In the genomic region with DNA sequence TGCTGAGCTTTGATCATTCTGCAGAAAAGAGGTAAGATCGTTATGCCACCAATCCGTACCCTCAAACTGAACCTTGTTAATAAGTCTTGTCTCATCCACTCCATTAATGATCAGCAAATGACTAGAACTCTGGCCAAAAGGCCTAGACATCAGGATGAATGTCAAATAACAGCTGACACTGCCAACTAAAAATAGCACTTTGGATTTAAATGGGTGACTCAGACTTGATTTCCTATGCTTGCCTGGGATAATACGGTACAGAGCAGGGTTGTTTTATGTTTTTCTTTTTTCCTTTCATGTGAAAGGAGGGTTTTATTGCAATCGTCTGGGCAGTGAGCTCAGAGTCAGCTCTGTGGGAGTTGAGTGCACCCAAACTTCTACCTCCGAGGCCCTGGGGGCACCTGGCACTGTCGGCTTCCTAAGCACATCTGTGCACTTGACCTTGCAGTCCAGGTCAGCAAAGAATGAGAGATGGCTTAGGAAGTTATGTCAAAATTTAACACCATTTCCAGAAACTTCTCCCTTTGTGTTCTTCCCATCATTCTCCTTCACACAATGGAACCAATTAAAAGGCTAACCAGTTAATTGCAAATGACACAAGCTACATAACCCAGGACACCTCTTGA, we compare ENCODE assay signal across 11 cellular contexts.
DNase-seq lines count a peak whose midpoint lies in the region; ATAC-seq and TF ChIP-seq lines count a peak whose summit lies in the region.
"Had no signal": no experiment of that assay in that cellular context is flagged by ENCODE, and none has a peak within 500 bp of the region (broad histone marks: within the 10 kb centered on the region; RNA-seq: fewer than 3 reads in every experiment).

No MANE protein-coding gene starts in this region.

- no peak overlapping the region for H4K8ac ChIP-seq in mesenchymal stem cell (ENCODE audit: low read length)

- H3K14ac ChIP-seq in mesenchymal stem cell (ENCODE audit: low read length in 2 of 2), result no peak overlapping the region

- peak overlapping the region; percentile 14 to 88 for H3K18ac ChIP-seq in mesenchymal stem cell (ENCODE audit: low read depth in 1 of 2, low read length in 2 of 2)

- H3K4me3 ChIP-seq in AG04449 (ENCODE audit: low read depth, low read length) (no peak overlapping the region), epithelial cell of proximal tubule (ENCODE audit: low read depth, low read length) (no peak overlapping the region), mesenchymal stem cell (ENCODE audit: insufficient read depth in 1 of 2, low read depth in 1 of 2, low read length in 2 of 2) (no peak overlapping the region), spleen (no peak overlapping the region)
- H3K4me3 ChIP-seq: SJSA1 had no signal

- peak; percentile 23 for DNase-seq in AG04449 (ENCODE audit: low read depth, low spot score)
- DNase-seq in NCI-H446 treated with DMSO at 0.1 percent for 48 hours (lab: John Stamatoyannopoulos, UW), result peak; percentile 40
- DNase-seq in epithelial cell of proximal tubule (ENCODE audit: low read depth), result peak; percentile 100
- DNase-seq in mesenchymal stem cell, result peak; percentile 85
- no peak for DNase-seq in H4 (ENCODE audit: low spot score)
- no peak for DNase-seq in central memory CD4-positive, alpha-beta T cell
- no peak for DNase-seq in spleen
- DNase-seq: CD8-positive, alpha-beta T cell; effector CD8-positive, alpha-beta T cell had no signal

- H3K9ac ChIP-seq in mesenchymal stem cell (ENCODE audit: low read length), result no peak overlapping the region

- no peak overlapping the region for H2BK12ac ChIP-seq in mesenchymal stem cell (ENCODE audit: low read length in 2 of 2)

- WGBS in mesenchymal stem cell, result 39% methylated on average over 6 of the region's 6 CpGs
- 55 to 78% (median 74%) methylated on average over 6 of the region's 6 CpGs for WGBS in spleen, 5 donors

- peak overlapping the region; percentile 30 for H3K4me2 ChIP-seq in mesenchymal stem cell (ENCODE audit: low read length, poor library complexity, severe bottlenecking)

- intact Hi-C loops in spleen (cut with DNase I; ENCODE audit: low total_unique reads), result no loop called here

- no peak overlapping the region for H2BK15ac ChIP-seq in mesenchymal stem cell (ENCODE audit: low read depth, poor library complexity, severe bottlenecking)

- no peak for ATAC-seq in HG03378 (IDR thresholded peaks at IDR 0.05; ENCODE audit: unreplicated experiment)
- ATAC-seq: CD8-positive, alpha-beta T cell had no signal

- CTCF ChIA-PET in AG04449 (lab: Yijun Ruan, JAX), result interaction anchor here (1.2 to 2.1 kb wide), 3 partner anchors 38 to 424 kb away, joined by 3 to 6 read pairs (median 4); no protein-coding TSS in a partner anchor

- peak overlapping the region; percentile 36 for H2BK120ac ChIP-seq in mesenchymal stem cell (ENCODE audit: low read depth, low read length)

- no peak overlapping the region for H4K91ac ChIP-seq in mesenchymal stem cell (ENCODE audit: low read length)

- H3K9me3 ChIP-seq in mesenchymal stem cell (ENCODE audit: control insufficient read depth, low read length) (no peaks in the 10 kb centered on the region), spleen (no peaks in the 10 kb centered on the region)
- H3K9me3 ChIP-seq: SJSA1 had no signal

- H3K36me3 ChIP-seq in mesenchymal stem cell (ENCODE audit: control insufficient read depth in 1 of 2, insufficient read depth in 2 of 2, low read depth in 1 of 2, low read length in 2 of 2), result no peaks in the 10 kb centered on the region
- H3K36me3 ChIP-seq in spleen, result no peaks in the 10 kb centered on the region
- H3K36me3 ChIP-seq: SJSA1 had no signal

- H3K27me3 ChIP-seq in mesenchymal stem cell (ENCODE audit: control insufficient read depth in 1 of 2, insufficient read depth in 1 of 2, low read length in 2 of 2), result no peaks in the 10 kb centered on the region
- H3K27me3 ChIP-seq in spleen (replicated peaks in 1 of 7), result no peaks in the 10 kb centered on the region
- H3K27me3 ChIP-seq: SJSA1 had no signal

- no peak overlapping the region for H3K23ac ChIP-seq in mesenchymal stem cell (ENCODE audit: low read length in 2 of 2)

- TF ChIP-seq CTCF in AG04449 (IDR thresholded peaks at IDR 0.05; ENCODE audit: insufficient read depth, low read length, missing control alignments), result no peak
- TF ChIP-seq CTCF in epithelial cell of proximal tubule (conservative IDR thresholded peaks at IDR 0.05; ENCODE audit: low read depth, low read length), result no peak
- TF ChIP-seq CTCF in spleen (IDR thresholded peaks at IDR 0.05 in 8 of 11, conservative IDR thresholded peaks at IDR 0.05 in 3 of 11), result no peak

- H3K4me1 ChIP-seq in mesenchymal stem cell (ENCODE audit: control insufficient read depth, insufficient read depth, low read depth, low read length) (peaks cover 11% of the 10 kb centered on the region), spleen (peaks cover 5 to 36% (median 14%) of the 10 kb centered on the region in 6 donors)

- H3K4ac ChIP-seq in mesenchymal stem cell (ENCODE audit: low read depth in 1 of 2, low read length in 2 of 2), result no peak overlapping the region

- H3K79me1 ChIP-seq in mesenchymal stem cell (replicated peaks; ENCODE audit: low read length, poor library complexity, severe bottlenecking), result no peaks in the 10 kb centered on the region

- no peak for TF ChIP-seq POLR2A in spleen (IDR thresholded peaks at IDR 0.05)

- no peak overlapping the region for H2BK5ac ChIP-seq in mesenchymal stem cell (ENCODE audit: low read depth, low read length, poor library complexity, severe bottlenecking)

- H2AFZ ChIP-seq in mesenchymal stem cell (ENCODE audit: low read depth, low read length), result no peak overlapping the region

- peak overlapping the region; percentile 68 for H2AK5ac ChIP-seq in mesenchymal stem cell (ENCODE audit: low read length, severe bottlenecking)

- H3K27ac ChIP-seq in mesenchymal stem cell (ENCODE audit: low read length, poor library complexity, severe bottlenecking), result peak overlapping the region; percentile 97
- peak overlapping the region in 4 of 8 donors; percentile 26 to 52 (median 38) for H3K27ac ChIP-seq in spleen
- H3K27ac ChIP-seq: SJSA1 had no signal

- POLR2A ChIA-PET in AG04449 (lab: Yijun Ruan, JAX), result no interaction called here

Comparison
In these comparisons a context has a peak if more than half of its experiments do, and no peak if none do; other contexts are left out.
1. DNase-seq: peak in AG04449 (single experiment), NCI-H446 treated with DMSO at 0.1 percent for 48 hours (single experiment), epithelial cell of proximal tubule (single experiment) and mesenchymal stem cell (single experiment); none in H4 (single experiment), central memory CD4-positive, alpha-beta T cell (single experiment) and spleen (single experiment).